Comparison of ENCODE assay signal across 25 cellular contexts in the genomic region with DNA sequence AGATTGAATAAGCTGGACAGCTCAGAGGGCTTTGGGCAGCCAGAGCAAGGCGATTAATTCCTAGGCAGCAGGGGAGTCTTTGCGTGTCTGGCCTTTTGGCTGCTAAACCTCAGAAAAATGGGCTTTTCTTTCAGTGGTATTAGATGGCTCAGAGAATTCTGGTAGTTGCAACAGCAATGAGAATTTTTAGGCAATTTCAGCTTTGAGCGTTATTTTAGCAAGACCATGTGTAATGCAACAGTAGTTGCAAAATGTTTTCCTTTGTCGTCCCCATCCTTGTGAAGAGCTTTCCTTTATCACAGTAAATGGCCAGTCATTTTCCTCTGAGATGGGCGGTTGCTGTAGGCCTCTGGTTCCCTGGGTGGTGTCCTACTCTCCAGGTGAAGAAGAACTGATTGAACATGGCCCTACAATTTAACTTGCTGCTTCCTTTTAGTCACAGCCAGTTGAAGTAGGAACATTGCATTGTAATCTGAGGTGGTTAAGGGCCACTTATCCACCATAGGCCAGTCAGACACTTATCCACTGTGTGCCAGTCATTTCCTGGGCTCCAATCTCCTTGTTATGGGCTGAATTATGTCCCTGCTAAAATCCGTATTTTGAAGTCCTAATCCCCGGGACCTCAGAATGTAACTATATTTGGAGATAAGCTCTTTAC. TPM values are rescaled to one million over a fixed set of nuclear protein-coding genes. Genes with fewer than 3 reads are reported as not detected.
A peak's percentile ranks its signal among the peaks of the same experiment; 100 is the strongest.
DNase-seq lines count a peak whose midpoint lies in the region; ATAC-seq and TF ChIP-seq lines count a peak whose summit lies in the region.
"Had no signal": no experiment of that assay in that cellular context is flagged by ENCODE, and none has a peak within 500 bp of the region (broad histone marks: within the 10 kb centered on the region; RNA-seq: fewer than 3 reads in every experiment).

No MANE protein-coding gene starts in this region.

- DNase-seq in DMS153 (lab: John Stamatoyannopoulos, UW): peak; percentile 2
- DNase-seq in DMS153 treated with DMSO at 0.1 percent for 48 hours (lab: John Stamatoyannopoulos, UW; ENCODE audit: unreplicated experiment): no peak
- peak; percentile 52 for DNase-seq in NOMO-1 treated with DMSO at 0.1 percent for 48 hours (lab: John Stamatoyannopoulos, UW; ENCODE audit: unreplicated experiment)
- no peak for DNase-seq in smooth muscle cell (lab: John Stamatoyannopoulos, UW; ENCODE audit: unreplicated experiment)
- DNase-seq in osteoblast (ENCODE audit: insufficient read length, low spot score, missing footprints): no peak
- DNase-seq in NCI-H226: no peak
- DNase-seq: activated CD4-positive, alpha-beta T cell treated with anti-CD3 and anti-CD28 coated beads for 36 hours; activated naive CD4-positive, alpha-beta T cell treated with anti-CD3 and anti-CD28 coated beads for 36 hours; activated T-cell treated with anti-CD3 and anti-CD28 coated beads, Interleukin-2, amount 50 U/mL, for 48 hours; anterior cingulate cortex; central memory CD4-positive, alpha-beta T cell; foreskin keratinocyte; hippocampal formation; NCI-H1092; NCI-H524 treated with DMSO at 0.1 percent for 48 hours; nucleus accumbens; stimulated activated CD4-positive, alpha-beta T cell treated with anti-CD3 and anti-CD28 coated beads, Interleukin-2, amount 100 ng/mL, for 48 hours; stimulated activated naive B cell treated with anti-CD40 and anti-IgM and Interleukin-4, amounts not matched to agents 10 μg/mL and 1 μg/mL and 100 μg/mL, for 72 hours; testis had no signal

- peaks cover 4% of the 10 kb centered on the region for H3K36me3 Mint-ChIP-seq in brain

- H3K4me2 ChIP-seq in smooth muscle cell (peak overlapping the region; percentile 3), osteoblast (ENCODE audit: insufficient read depth, low read length) (no peak overlapping the region)

- TF ChIP-seq POLR2A in gastroesophageal sphincter (IDR thresholded peaks at IDR 0.05): no peak

- ATAC-seq in gastroesophageal sphincter: no peak
- ATAC-seq: activated CD4-positive, alpha-beta T cell treated with anti-CD3 and anti-CD28 coated beads for 36 hours; foreskin keratinocyte; Right ventricle myocardium inferior had no signal

- H3K79me2 ChIP-seq in smooth muscle cell (ENCODE audit: low read depth) (no peaks in the 10 kb centered on the region), osteoblast (ENCODE audit: insufficient read depth, low read length) (no peaks in the 10 kb centered on the region)

- H3K27me3 Mint-ChIP-seq in brain: no peaks in the 10 kb centered on the region

- H4K20me1 ChIP-seq in smooth muscle cell (ENCODE audit: low read depth) (no peaks in the 10 kb centered on the region), osteoblast (ENCODE audit: insufficient read depth, low read length) (no peaks in the 10 kb centered on the region)

- H3K27ac ChIP-seq in smooth muscle cell (ENCODE audit: low read depth) (peak overlapping the region; percentile 42), osteoblast (ENCODE audit: low read depth, low read length) (no peak overlapping the region), gastroesophageal sphincter (no peak overlapping the region)
- H3K27ac ChIP-seq: 22Rv1, foreskin keratinocyte, skin epidermis, testis had no signal

- peaks cover 40% of the 10 kb centered on the region for H3K4me1 Mint-ChIP-seq in brain
- H3K4me1 Mint-ChIP-seq: activated CD4-positive, alpha-beta T cell treated with anti-CD3 and anti-CD28 coated beads for 36 hours had no signal

- no peaks in the 10 kb centered on the region for H3K9me3 ChIP-seq in smooth muscle cell (replicated peaks; ENCODE audit: low read depth)
- H3K9me3 ChIP-seq in osteoblast (ENCODE audit: low read depth, low read length): no peaks in the 10 kb centered on the region
- peaks cover 0 to 19% (median 0%) of the 10 kb centered on the region in 3 donors for H3K9me3 ChIP-seq in gastroesophageal sphincter
- H3K9me3 ChIP-seq: testis had no signal

- TF ChIP-seq CTCF in brain (conservative IDR thresholded peaks at IDR 0.05) (no peak), smooth muscle cell (IDR thresholded peaks at IDR 0.05; ENCODE audit: borderline replicate concordance, insufficient read depth, poor library complexity, severe bottlenecking) (no peak), osteoblast (IDR thresholded peaks at IDR 0.05; ENCODE audit: extremely low read depth, low read depth, low read length) (no peak), gastroesophageal sphincter (IDR thresholded peaks at IDR 0.05) (no peak)

- H3F3A ChIP-seq in smooth muscle cell (ENCODE audit: low read depth): no peaks in the 10 kb centered on the region

- H3K4me3 ChIP-seq in smooth muscle cell (no peak overlapping the region), osteoblast (ENCODE audit: insufficient read depth, low read length) (no peak overlapping the region), gastroesophageal sphincter (no peak overlapping the region)
- H3K4me3 ChIP-seq: skin epidermis, testis had no signal

- no peak for TF ChIP-seq EP300 in gastroesophageal sphincter (IDR thresholded peaks at IDR 0.05)

- no peaks in the 10 kb centered on the region for H3K27me3 ChIP-seq in smooth muscle cell (ENCODE audit: low read depth)
- no peaks in the 10 kb centered on the region for H3K27me3 ChIP-seq in osteoblast (ENCODE audit: insufficient read depth, low read length)
- H3K27me3 ChIP-seq in gastroesophageal sphincter: peaks cover 4% of the 10 kb centered on the region
- H3K27me3 ChIP-seq: testis had no signal

- peaks cover under 1 to 9% (median 5%) of the 10 kb centered on the region in 5 experiments for H3K9me3 Mint-ChIP-seq in brain

- no peaks in the 10 kb centered on the region for H3K36me3 ChIP-seq in smooth muscle cell (ENCODE audit: low read depth)
- H3K36me3 ChIP-seq in osteoblast (ENCODE audit: insufficient read depth, low read length): no peaks in the 10 kb centered on the region
- H3K36me3 ChIP-seq in gastroesophageal sphincter: no peaks in the 10 kb centered on the region

- H3K9ac ChIP-seq in smooth muscle cell (ENCODE audit: low read depth): no peak overlapping the region

- H2AFZ ChIP-seq in smooth muscle cell (ENCODE audit: low read depth) (no peak overlapping the region), osteoblast (ENCODE audit: low read length) (no peak overlapping the region)

- H3K27ac Mint-ChIP-seq in brain: peak overlapping the region in 3 of 5 experiments; percentile 4 to 92 (median 39)
- H3K27ac Mint-ChIP-seq: activated CD4-positive, alpha-beta T cell treated with anti-CD3 and anti-CD28 coated beads for 36 hours; activated naive CD4-positive, alpha-beta T cell treated with anti-CD3 and anti-CD28 coated beads for 36 hours; stimulated activated naive B cell treated with anti-CD40 and anti-IgM and Interleukin-4, amounts not matched to agents 10 μg/mL and 1 μg/mL and 100 μg/mL, for 72 hours had no signal

- H3K4me3 Mint-ChIP-seq in brain: no peak overlapping the region
- H3K4me3 Mint-ChIP-seq: activated CD4-positive, alpha-beta T cell treated with anti-CD3 and anti-CD28 coated beads for 36 hours; activated naive CD4-positive, alpha-beta T cell treated with anti-CD3 and anti-CD28 coated beads for 36 hours; stimulated activated naive B cell treated with anti-CD40 and anti-IgM and Interleukin-4, amounts not matched to agents 10 μg/mL and 1 μg/mL and 100 μg/mL, for 72 hours had no signal

- H3K4me1 ChIP-seq in smooth muscle cell (ENCODE audit: low read depth): no peaks in the 10 kb centered on the region
- no peaks in the 10 kb centered on the region for H3K4me1 ChIP-seq in osteoblast (ENCODE audit: insufficient read depth, low read length)
- H3K4me1 ChIP-seq in gastroesophageal sphincter: no peaks in the 10 kb centered on the region
- H3K4me1 ChIP-seq: foreskin keratinocyte, testis had no signal

- WGBS in smooth muscle cell (ENCODE audit: low lambda C conversion rate): 47% methylated on average over 7 of the region's 7 CpGs
- WGBS in gastroesophageal sphincter (ENCODE audit: low coverage in 1 of 2), 2 donors: 76 to 98% methylated on average over 4 to 6 of the region's 7 CpGs

RNA-seq across cellular contexts. Expression of a gene that starts 43.2 kb away (rescaled TPM):
- not detected for polyA plus RNA-seq in brain (ENCODE audit: insufficient read depth, low read depth, low replicate concordance)
- 0.13 and 0.40 TPM in 2 replicates for total RNA-seq in smooth muscle cell
- not detected in 2 replicates for polyA plus RNA-seq in smooth muscle cell
- under 0.01 TPM in 1 of 2 replicates, not detected in the other for total RNA-seq in osteoblast
- not detected for total RNA-seq in gastroesophageal sphincter
- total RNA-seq: epithelial cell of proximal tubule, foreskin keratinocyte, Right ventricle myocardium inferior had no signal
- polyA plus RNA-seq: foreskin keratinocyte had no signal

Comparison
In these comparisons a context has a peak if more than half of its experiments do, and no peak if none do; other contexts are left out.
1. DNase-seq: peak in DMS153 (single experiment) and NOMO-1 treated with DMSO at 0.1 percent for 48 hours (single experiment); none in DMS153 treated with DMSO at 0.1 percent for 48 hours (single experiment), smooth muscle cell (single experiment), osteoblast (single experiment) and NCI-H226 (single experiment).